Comparison of ENCODE assay signal across 1 cellular context in the genomic region with DNA sequence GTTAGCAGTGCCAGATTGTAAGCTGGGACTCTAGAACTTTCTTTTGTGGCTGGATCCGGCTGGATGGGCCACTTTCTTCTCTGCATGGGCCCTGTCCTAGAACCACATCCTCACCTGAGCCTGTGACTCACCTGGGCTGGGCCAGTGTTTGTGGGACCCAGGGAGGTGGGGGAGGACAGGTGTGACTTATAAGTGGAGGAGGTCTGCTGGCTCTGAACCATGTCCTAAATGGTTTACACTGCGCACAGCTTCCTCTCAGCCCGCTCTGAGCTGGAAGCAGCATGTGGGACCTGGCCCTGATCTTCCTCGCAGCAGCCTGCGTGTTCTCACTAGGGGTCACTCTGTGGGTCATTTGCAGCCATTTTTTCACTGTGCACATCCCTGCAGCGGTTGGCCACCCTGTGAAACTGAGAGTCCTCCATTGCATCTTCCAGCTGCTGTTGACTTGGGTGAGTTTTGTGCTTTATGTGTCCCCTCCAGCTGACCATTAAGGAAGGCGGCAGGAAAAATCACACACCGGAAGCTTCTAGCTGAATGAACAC.
TF ChIP-seq lines count a peak whose summit lies in the region.

A gene with protein sequence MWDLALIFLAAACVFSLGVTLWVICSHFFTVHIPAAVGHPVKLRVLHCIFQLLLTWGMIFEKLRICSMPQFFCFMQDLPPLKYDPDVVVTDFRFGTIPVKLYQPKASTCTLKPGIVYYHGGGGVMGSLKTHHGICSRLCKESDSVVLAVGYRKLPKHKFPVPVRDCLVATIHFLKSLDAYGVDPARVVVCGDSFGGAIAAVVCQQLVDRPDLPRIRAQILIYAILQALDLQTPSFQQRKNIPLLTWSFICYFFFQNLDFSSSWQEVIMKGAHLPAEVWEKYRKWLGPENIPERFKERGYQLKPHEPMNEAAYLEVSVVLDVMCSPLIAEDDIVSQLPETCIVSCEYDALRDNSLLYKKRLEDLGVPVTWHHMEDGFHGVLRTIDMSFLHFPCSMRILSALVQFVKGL (plus strand): TSS at position 215 of the 542 bp plus-strand sequence. CDS start 67 bp downstream, at position 282.

TF ChIP-seq in H1, 55 proteins besides CTCF, POLR2A, EP300 and RAD21:
- TF ChIP-seq POU5F1 (IDR thresholded peaks at IDR 0.05; ENCODE audit: low read depth, low read length), result no peak
- TF ChIP-seq TBP (IDR thresholded peaks at IDR 0.05; ENCODE audit: low read depth, low read length), result no peak
